ENCODE assay signal across 26 cellular contexts in the genomic region with DNA sequence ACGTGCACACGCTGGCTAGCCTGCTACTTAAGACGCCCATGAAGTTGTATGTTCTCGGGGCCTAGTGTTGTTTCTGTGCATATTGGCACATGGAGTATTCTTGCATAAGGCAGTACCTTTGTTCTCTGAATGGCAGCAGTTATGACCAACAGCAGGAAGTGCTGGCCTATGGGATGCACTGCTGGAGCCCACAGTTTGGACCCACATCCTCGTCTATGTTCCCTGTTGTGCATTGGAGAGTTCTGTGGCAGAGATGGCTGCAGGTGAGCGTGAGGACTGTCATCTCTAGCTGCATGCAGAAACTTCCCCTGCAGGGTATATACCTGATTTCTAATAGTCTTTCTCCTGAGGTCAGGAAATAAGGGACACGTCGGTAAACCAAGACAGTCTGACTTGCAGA.
"Had no signal": no experiment of that assay in that cellular context is flagged by ENCODE, and none has a peak within 500 bp of the region (broad histone marks: within the 10 kb centered on the region; RNA-seq: fewer than 3 reads in every experiment).

No MANE protein-coding gene starts in this region.

- H3K4me2 ChIP-seq: neural progenitor cell had no signal

- H3K9me3 Mint-ChIP-seq: natural killer cell; nephron; neural progenitor cell; stimulated activated effector memory CD8-positive, alpha-beta T cell treated with anti-CD3 and anti-CD28 coated beads, Interleukin-12 subunit alpha, Interleukin-12 subunit beta, amount 100 ng/mL, for 72 hours; stimulated activated naive B cell treated with anti-CD40 and anti-IgM and Interleukin-4, amounts not matched to agents 10 μg/mL and 1 μg/mL and 100 μg/mL, for 72 hours; stimulated activated naive CD8-positive, alpha-beta T cell treated with anti-CD3 and anti-CD28 coated beads, Interleukin-15, Interleukin-2, amounts not matched to agents 100 ng/mL and 50 ng/mL, for 24 hours; type B pancreatic cell had no signal

- H3K27me3 ChIP-seq: neural progenitor cell, pancreas, right lobe of liver, sigmoid colon, stomach, thyroid gland, tibial nerve, vagina had no signal

- ATAC-seq: naive thymus-derived CD4-positive, alpha-beta T cell; natural killer cell; pancreas; psoas muscle; right cardiac atrium; right lobe of liver; stimulated activated effector memory CD8-positive, alpha-beta T cell treated with anti-CD3 and anti-CD28 coated beads, Interleukin-12 subunit alpha, Interleukin-12 subunit beta, amount 100 ng/mL, for 72 hours; stimulated activated naive B cell treated with anti-CD40 and anti-IgM and Interleukin-4, amounts not matched to agents 10 μg/mL and 1 μg/mL and 100 μg/mL, for 72 hours had no signal

- H3K27me3 Mint-ChIP-seq: type B pancreatic cell had no signal

- H3K27ac ChIP-seq: neural progenitor cell, neutrophil, pancreas, psoas muscle, right lobe of liver, sigmoid colon, stomach, thoracic aorta, thyroid gland, tibial nerve, vagina had no signal

- H3K36me3 ChIP-seq: neural progenitor cell, neutrophil, pancreas, right lobe of liver, sigmoid colon, stomach, thoracic aorta, thyroid gland, tibial nerve, vagina had no signal

- H3K9ac ChIP-seq: neural progenitor cell had no signal

- H3K36me3 Mint-ChIP-seq: naive thymus-derived CD4-positive, alpha-beta T cell; natural killer cell; neural progenitor cell; stimulated activated effector memory CD8-positive, alpha-beta T cell treated with anti-CD3 and anti-CD28 coated beads, Interleukin-12 subunit alpha, Interleukin-12 subunit beta, amount 100 ng/mL, for 72 hours; stimulated activated naive B cell treated with anti-CD40 and anti-IgM and Interleukin-4, amounts not matched to agents 10 μg/mL and 1 μg/mL and 100 μg/mL, for 72 hours; type B pancreatic cell had no signal

- H3K9me3 ChIP-seq: neutrophil, pancreas, psoas muscle, right lobe of liver, sigmoid colon, stomach, thoracic aorta, thyroid gland, tibial nerve, vagina had no signal

- H3K4me3 Mint-ChIP-seq: naive thymus-derived CD4-positive, alpha-beta T cell; natural killer cell; nephron; neural progenitor cell; stimulated activated effector memory CD8-positive, alpha-beta T cell treated with anti-CD3 and anti-CD28 coated beads, Interleukin-12 subunit alpha, Interleukin-12 subunit beta, amount 100 ng/mL, for 72 hours; stimulated activated naive B cell treated with anti-CD40 and anti-IgM and Interleukin-4, amounts not matched to agents 10 μg/mL and 1 μg/mL and 100 μg/mL, for 72 hours; stimulated activated naive CD8-positive, alpha-beta T cell treated with anti-CD3 and anti-CD28 coated beads, Interleukin-15, Interleukin-2, amounts not matched to agents 100 ng/mL and 50 ng/mL, for 24 hours; type B pancreatic cell had no signal

- H3K4me1 Mint-ChIP-seq: naive thymus-derived CD4-positive, alpha-beta T cell; neural progenitor cell; stimulated activated naive B cell treated with anti-CD40 and anti-IgM and Interleukin-4, amounts not matched to agents 10 μg/mL and 1 μg/mL and 100 μg/mL, for 72 hours had no signal

- H3K4me3 ChIP-seq: neural progenitor cell, pancreas, psoas muscle, right lobe of liver, sigmoid colon, stomach, thoracic aorta, thyroid gland, tibial nerve, vagina had no signal

- H2AFZ ChIP-seq: neural progenitor cell had no signal

- H3K27ac Mint-ChIP-seq: naive thymus-derived CD4-positive, alpha-beta T cell; natural killer cell; nephron; neural progenitor cell; stimulated activated effector memory CD8-positive, alpha-beta T cell treated with anti-CD3 and anti-CD28 coated beads, Interleukin-12 subunit alpha, Interleukin-12 subunit beta, amount 100 ng/mL, for 72 hours; stimulated activated naive B cell treated with anti-CD40 and anti-IgM and Interleukin-4, amounts not matched to agents 10 μg/mL and 1 μg/mL and 100 μg/mL, for 72 hours; stimulated activated naive CD8-positive, alpha-beta T cell treated with anti-CD3 and anti-CD28 coated beads, Interleukin-15, Interleukin-2, amounts not matched to agents 100 ng/mL and 50 ng/mL, for 24 hours; type B pancreatic cell had no signal

- H3K4me1 ChIP-seq: neural progenitor cell, pancreas, psoas muscle, right lobe of liver, sigmoid colon, stomach, thyroid gland, tibial nerve, vagina had no signal

- DNase-seq: naive thymus-derived CD4-positive, alpha-beta T cell; natural killer cell; nucleus accumbens; pancreas; psoas muscle; right lobe of liver; sigmoid colon; small intestine; stimulated activated CD4-positive, alpha-beta T cell treated with anti-CD3 and anti-CD28 coated beads, Interleukin-15, amount 100 ng/mL, for 24 hours; stimulated activated CD4-positive, alpha-beta T cell treated with anti-CD3 and anti-CD28 coated beads, Interleukin-2, amount 100 ng/mL, for 24 hours; stimulated activated CD4-positive, alpha-beta T cell treated with anti-CD3 and anti-CD28 coated beads, Interleukin-2, amount 100 ng/mL, for 48 hours; stimulated activated CD4-positive, alpha-beta T cell treated with anti-CD3 and anti-CD28 coated beads, Interleukin-4, amount 100 ng/mL, for 24 hours; stimulated activated naive B cell treated with anti-CD40 and anti-IgM and Interleukin-4, amounts not matched to agents 10 μg/mL and 1 μg/mL and 100 μg/mL, for 72 hours; stimulated activated naive CD4-positive, alpha-beta T cell treated with Interleukin-2 at 50 U/mL for 16 hours; stomach; thyroid gland had no signal
